ENCODE assay signal across 15 cellular contexts in genomic region chr16:30511509-30511908, GRCh38. TPM values are rescaled to one million over a fixed set of nuclear protein-coding genes. Genes with fewer than 3 reads are reported as not detected.
"Had no signal": no experiment of that assay in that cellular context is flagged by ENCODE, and none has a peak within 500 bp of the region (broad histone marks: within the 10 kb centered on the region; RNA-seq: fewer than 3 reads in every experiment).

No MANE protein-coding gene starts in this region.

- H3K36me3 ChIP-seq: tibial artery, WERI-Rb-1 had no signal

- H3K4me3 ChIP-seq: body of pancreas, tibial artery had no signal

- H3K27ac ChIP-seq: body of pancreas, tibial artery, WERI-Rb-1 had no signal

- H3K9me3 Mint-ChIP-seq: naive B cell; T-helper 1 cell treated with Interleukin-12 subunit alpha and Interleukin-12 subunit beta and Interleukin-4 antibody, amounts not matched to agents 30 μg/mL and 1 μg/mL, for 36 hours had no signal

- H3K27me3 Mint-ChIP-seq: naive B cell had no signal

- H3K27me3 ChIP-seq: body of pancreas, tibial artery had no signal

- H3K27ac Mint-ChIP-seq: T-helper 1 cell treated with Interleukin-12 subunit alpha and Interleukin-12 subunit beta and Interleukin-4 antibody, amounts not matched to agents 30 μg/mL and 1 μg/mL, for 36 hours had no signal

- DNase-seq: activated CD4-positive, alpha-beta T cell treated with anti-CD3 and anti-CD28 coated beads for 4 hours; activated effector memory CD4-positive, alpha-beta T cell treated with Interleukin-2 at 50 U/mL for 16 hours; body of pancreas; caudate nucleus; islet precursor cell; mammary epithelial cell; naive B cell; posterior cingulate gyrus; retina; stimulated activated naive CD4-positive, alpha-beta T cell; tibial artery; WERI-Rb-1 had no signal

- H3K4me3 Mint-ChIP-seq: naive B cell; T-helper 1 cell treated with Interleukin-12 subunit alpha and Interleukin-12 subunit beta and Interleukin-4 antibody, amounts not matched to agents 30 μg/mL and 1 μg/mL, for 36 hours had no signal

- H3K9me3 ChIP-seq: body of pancreas, tibial artery had no signal

- ATAC-seq: body of pancreas, esophagus mucosa, left lobe of liver had no signal

- H3K4me1 ChIP-seq: body of pancreas, tibial artery had no signal

RNA-seq across cellular contexts. Expression of gene ITGAL, which starts 39.0 kb away (rescaled TPM):
- total RNA-seq: mammary epithelial cell had no signal
- polyA plus RNA-seq: mammary epithelial cell had no signal
